In the genomic region with DNA sequence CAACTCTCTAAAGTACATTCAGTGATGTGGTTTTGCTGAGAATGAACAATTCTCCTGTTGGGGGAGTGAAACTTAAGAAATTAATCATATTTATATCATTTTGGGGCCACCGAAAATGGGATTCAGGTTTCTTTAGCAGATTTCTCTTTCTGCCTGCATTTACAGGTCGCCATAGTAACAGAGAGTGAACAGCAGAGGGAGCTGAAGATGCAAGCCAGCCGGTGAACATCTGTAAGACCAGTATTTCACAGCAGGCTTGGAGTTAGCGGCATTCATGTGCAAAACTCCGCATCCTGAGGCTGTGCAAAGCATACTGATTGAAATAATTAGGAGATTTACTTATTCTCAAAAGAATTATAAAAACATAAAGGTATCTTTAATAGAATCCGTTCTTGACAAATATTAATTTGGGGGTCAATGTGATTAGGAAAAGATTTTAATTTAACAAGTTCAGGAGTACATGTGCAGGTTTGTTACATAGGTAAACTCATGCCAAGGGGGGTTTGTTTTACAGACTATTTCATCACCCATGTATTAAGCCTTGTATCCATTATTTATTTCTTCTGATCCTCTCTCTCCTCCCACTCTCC, we compare ENCODE assay signal across 9 cellular contexts. TPM values are rescaled to one million over a fixed set of nuclear protein-coding genes. Genes with fewer than 3 reads are reported as not detected.
A peak's percentile ranks its signal among the peaks of the same experiment; 100 is the strongest.
DNase-seq lines count a peak whose midpoint lies in the region; ATAC-seq and TF ChIP-seq lines count a peak whose summit lies in the region.
"Had no signal": no experiment of that assay in that cellular context is flagged by ENCODE, and none has a peak within 500 bp of the region (broad histone marks: within the 10 kb centered on the region; RNA-seq: fewer than 3 reads in every experiment).

No MANE protein-coding gene starts in this region.

- intact Hi-C loops in OCI-LY7 (cut with micrococcal nuclease; ENCODE audit: unreplicated experiment) = loop anchor here (1.0 kb wide), 1 partner anchor 149 kb away; no protein-coding TSS in a partner anchor

- H3K4me1 Mint-ChIP-seq in activated T-cell treated with anti-CD3 and anti-CD28 coated beads, Interleukin-2, amount 50 U/mL, for 24 hours (ENCODE audit: low read depth) = peaks cover 7% of the 10 kb centered on the region
- H3K4me1 Mint-ChIP-seq in type B pancreatic cell (ENCODE audit: unreplicated experiment) = peaks cover 5% of the 10 kb centered on the region

- H3K27ac ChIP-seq in OCI-LY7 (ENCODE audit: low read depth, low read length, poor library complexity, severe bottlenecking) = no peak overlapping the region

- no peaks in the 10 kb centered on the region for H3K4me1 ChIP-seq in OCI-LY7 (ENCODE audit: insufficient read depth, low read length, poor library complexity, severe bottlenecking)

- BruUV-seq in OCI-LY7 (replicated peaks; lab: Mats Ljungman, UMichigan) = no TSS peak

- DNase-seq in DMS53 (lab: John Stamatoyannopoulos, UW) (peak; percentile 80), HK-2 (ENCODE audit: unreplicated experiment) (peak; percentile 25), OCI-LY7 (ENCODE audit: low spot score) (peak; percentile 67), fibroblast of pulmonary artery (ENCODE audit: low read depth) (peak; percentile 86), non-pigmented ciliary epithelial cell (ENCODE audit: low read depth) (peak; percentile 59), type B pancreatic cell (ENCODE audit: extremely low spot score, unreplicated experiment) (no peak)
- DNase-seq in activated T-cell treated with anti-CD3 and anti-CD28 coated beads, Interleukin-2, amount 50 U/mL, for 24 hours = peak; percentile 39

- H3K27ac Mint-ChIP-seq in activated T-cell treated with anti-CD3 and anti-CD28 coated beads, Interleukin-2, amount 50 U/mL, for 24 hours = no peak overlapping the region
- H3K27ac Mint-ChIP-seq in type B pancreatic cell = no peak overlapping the region
- H3K27ac Mint-ChIP-seq: activated naive CD8-positive, alpha-beta T cell had no signal

- no peak overlapping the region for H3K4me3 ChIP-seq in OCI-LY7 (ENCODE audit: low read depth, low read length, poor library complexity, severe bottlenecking)
- no peak overlapping the region for H3K4me3 ChIP-seq in fibroblast of pulmonary artery (replicated peaks; ENCODE audit: low read depth, low read length)

- TF ChIP-seq CTCF in OCI-LY7 (conservative IDR thresholded peaks at IDR 0.05; ENCODE audit: low read length) (peak; percentile 84), fibroblast of pulmonary artery (IDR thresholded peaks at IDR 0.05; ENCODE audit: low read length, missing control alignments) (peak; percentile 81), type B pancreatic cell (conservative IDR thresholded peaks at IDR 0.05) (peak; percentile 82)

- CTCF ChIA-PET in OCI-LY7 (lab: Charles Lee; ENCODE audit: unreplicated experiment) = no interaction called here

- H3K4me3 Mint-ChIP-seq in activated T-cell treated with anti-CD3 and anti-CD28 coated beads, Interleukin-2, amount 50 U/mL, for 24 hours = no peak overlapping the region
- H3K4me3 Mint-ChIP-seq in type B pancreatic cell = no peak overlapping the region
- H3K4me3 Mint-ChIP-seq: activated naive CD8-positive, alpha-beta T cell had no signal

- no peaks in the 10 kb centered on the region for H4K20me1 ChIP-seq in OCI-LY7 (ENCODE audit: insufficient read depth, low read length)

- H3K36me3 Mint-ChIP-seq in activated T-cell treated with anti-CD3 and anti-CD28 coated beads, Interleukin-2, amount 50 U/mL, for 24 hours (ENCODE audit: low read depth) = no peaks in the 10 kb centered on the region
- H3K36me3 Mint-ChIP-seq in type B pancreatic cell = no peaks in the 10 kb centered on the region
- H3K36me3 Mint-ChIP-seq: activated naive CD8-positive, alpha-beta T cell had no signal

- peaks cover 7% of the 10 kb centered on the region for H3K27me3 Mint-ChIP-seq in activated T-cell treated with anti-CD3 and anti-CD28 coated beads, Interleukin-2, amount 50 U/mL, for 24 hours
- H3K27me3 Mint-ChIP-seq in type B pancreatic cell = peaks cover 20% of the 10 kb centered on the region
- H3K27me3 Mint-ChIP-seq: activated naive CD8-positive, alpha-beta T cell had no signal

- no peaks in the 10 kb centered on the region for H3K79me2 ChIP-seq in OCI-LY7 (ENCODE audit: insufficient read depth, low read depth, low read length)

- H3K9me3 Mint-ChIP-seq in activated T-cell treated with anti-CD3 and anti-CD28 coated beads, Interleukin-2, amount 50 U/mL, for 24 hours = no peaks in the 10 kb centered on the region
- H3K9me3 Mint-ChIP-seq in type B pancreatic cell = no peaks in the 10 kb centered on the region

- no peaks in the 10 kb centered on the region for H3K9me2 ChIP-seq in OCI-LY7 (ENCODE audit: insufficient read depth, low read length)

- H3K9me3 ChIP-seq in OCI-LY7 (ENCODE audit: low read length) = no peaks in the 10 kb centered on the region

- ATAC-seq in GM21367 (IDR thresholded peaks at IDR 0.05; ENCODE audit: unreplicated experiment) = peak; percentile 100

- H3K4me2 ChIP-seq in OCI-LY7 (ENCODE audit: low read length) = no peak overlapping the region

- H2AFZ ChIP-seq in OCI-LY7 (ENCODE audit: low read length) = no peak overlapping the region

- POLR2A ChIA-PET in OCI-LY7 (lab: Charles Lee) = interaction anchor here (0.6 kb wide), 3 partner anchors 473 to 1303 kb away, joined by 3 to 6 read pairs (median 4); no protein-coding TSS in a partner anchor

- no peaks in the 10 kb centered on the region for H3K36me3 ChIP-seq in OCI-LY7 (ENCODE audit: insufficient read depth, low read length)

RNA-seq across cellular contexts. Expression of a gene that starts 17.9 kb away (rescaled TPM):
- 17.4 and 29.6 TPM in 2 replicates for total RNA-seq in OCI-LY7 (2014; rRNA removed; shearing (Covaris generic))
- total RNA-seq in OCI-LY7 (2022) (12.1 and 15.7 TPM in 2 replicates), type B pancreatic cell (ENCODE audit: low replicate concordance) (10.1 and 22.5 TPM in 2 replicates)
